26 cellular contexts compared by ENCODE assay signal in genomic region chr5:159146839-159147238, GRCh38. TPM values are rescaled to one million over a fixed set of nuclear protein-coding genes. Genes with fewer than 3 reads are reported as not detected.
DNase-seq lines count a peak whose midpoint lies in the region; ATAC-seq, FAIRE-seq and TF ChIP-seq lines count a peak whose summit lies in the region.
"Had no signal": no experiment of that assay in that cellular context is flagged by ENCODE, and none has a peak within 500 bp of the region (broad histone marks: within the 10 kb centered on the region; RNA-seq: fewer than 3 reads in every experiment).

No MANE protein-coding gene starts in this region.

- H3K4me1 Mint-ChIP-seq in WTC11 (no peaks in the 10 kb centered on the region), glutamatergic neuron (ENCODE audit: low read depth, unreplicated experiment) (no peaks in the 10 kb centered on the region)
- H3K4me1 Mint-ChIP-seq: CD14-positive monocyte; CD4-positive, alpha-beta memory T cell; CD4-positive, CD25-positive, alpha-beta regulatory T cell; CD8-positive, alpha-beta memory T cell had no signal

- no peaks in the 10 kb centered on the region for H3K9me3 ChIP-seq in A549
- H3K9me3 ChIP-seq in SJCRH30 (replicated peaks) = peaks cover 2% of the 10 kb centered on the region; the same call in 1 of the 2 replicates
- H3K9me3 ChIP-seq: BE2C, BLaER1 had no signal

- H3K27ac Mint-ChIP-seq in WTC11 = no peak overlapping the region
- no peak overlapping the region for H3K27ac Mint-ChIP-seq in glutamatergic neuron (ENCODE audit: unreplicated experiment)
- H3K27ac Mint-ChIP-seq: CD4-positive, alpha-beta memory T cell; CD8-positive, alpha-beta memory T cell had no signal

- peaks cover 9% of the 10 kb centered on the region for H3K27me3 Mint-ChIP-seq in WTC11 (ENCODE audit: low read depth)
- H3K27me3 Mint-ChIP-seq in glutamatergic neuron (ENCODE audit: unreplicated experiment) = no peaks in the 10 kb centered on the region

- H3K4ac ChIP-seq in mesendoderm (ENCODE audit: low read depth, low read length) = no peak overlapping the region

- POLR2A ChIA-PET in A549 (lab: Yijun Ruan, JAX) = no interaction called here
- POLR2A ChIA-PET in WTC11 (lab: Charles Lee) = no interaction called here

- DNase-seq in A549 (ENCODE audit: low read depth in 1 of 2, low spot score in 1 of 2) = no peak
- no peak for DNase-seq in WTC11 (ENCODE audit: low spot score)
- peak; percentile 78 for DNase-seq in mesendoderm
- no peak for DNase-seq in glutamatergic neuron
- DNase-seq in SJCRH30 = no peak
- DNase-seq: ACHN; BE2C; C1 segment of cervical spinal cord; CD4-positive, alpha-beta memory T cell; CD4-positive, CD25-positive, alpha-beta regulatory T cell; CD8-positive, alpha-beta memory T cell; COR-L47; DMS 273 treated with DMSO at 0.1 percent for 48 hours; DMS153; DMS53; DMS79; DND-41; EL; GDM1 had no signal

- H4K8ac ChIP-seq in mesendoderm (ENCODE audit: low read depth, low read length) = no peak overlapping the region

- H2AK5ac ChIP-seq in mesendoderm (ENCODE audit: low read length) = no peak overlapping the region

- TF ChIP-seq POLR2A in A549 (IDR thresholded peaks at IDR 0.05; ENCODE audit: low read length) = no peak

- H3K4me3 ChIP-seq in A549 (no peak overlapping the region), mesendoderm (ENCODE audit: low read length) (no peak overlapping the region), SJCRH30 (no peak overlapping the region)
- H3K4me3 ChIP-seq: BLaER1, GM12878 had no signal

- H4K5ac ChIP-seq in mesendoderm (ENCODE audit: low read length) = no peak overlapping the region

- WGBS in A549 (ENCODE audit: missing lambda C conversion rate) = 37% methylated on average over 3 of the region's 4 CpGs
- no CpG with 5 or more reads among the region's 4 CpGs for WGBS in mesendoderm (ENCODE audit: extremely low coverage, insufficient coverage, low lambda C conversion rate)

- H3K9ac ChIP-seq in mesendoderm (ENCODE audit: low read length) = no peak overlapping the region
- H3K9ac ChIP-seq: BLaER1 had no signal

- no peak for TF ChIP-seq EP300 in A549 (IDR thresholded peaks at IDR 0.05)

- H3K4me1 ChIP-seq in A549 = no peaks in the 10 kb centered on the region
- no peaks in the 10 kb centered on the region for H3K4me1 ChIP-seq in mesendoderm (ENCODE audit: control insufficient read depth, low read depth, low read length)
- no peaks in the 10 kb centered on the region; the same call in 1 of the 2 replicates for H3K4me1 ChIP-seq in SJCRH30
- H3K4me1 ChIP-seq: BE2C, BLaER1 had no signal

- H3K27ac ChIP-seq in A549 = no peak overlapping the region
- H3K27ac ChIP-seq in mesendoderm (ENCODE audit: low read depth, low read length) = no peak overlapping the region
- H3K27ac ChIP-seq in SJCRH30 = no peak overlapping the region
- H3K27ac ChIP-seq: 22Rv1, BLaER1 had no signal

- H3K4me2 ChIP-seq in A549 (no peak overlapping the region), mesendoderm (ENCODE audit: low read length) (no peak overlapping the region)
- H3K4me2 ChIP-seq: BLaER1 had no signal

- H3K56ac ChIP-seq in mesendoderm (ENCODE audit: low read length) = no peak overlapping the region

- TF ChIP-seq CTCF in A549 (IDR thresholded peaks at IDR 0.05) (no peak), WTC11 (IDR thresholded peaks at IDR 0.05) (no peak), glutamatergic neuron (IDR thresholded peaks at IDR 0.05; ENCODE audit: partially characterized antibody, unreplicated experiment) (no peak)

- H3K27me3 ChIP-seq in mesendoderm (ENCODE audit: insufficient read depth, low read length, poor library complexity) (no peaks in the 10 kb centered on the region), SJCRH30 (no peaks in the 10 kb centered on the region)
- H3K27me3 ChIP-seq: BLaER1 had no signal

- H3K4me3 Mint-ChIP-seq in WTC11 (no peak overlapping the region), glutamatergic neuron (ENCODE audit: unreplicated experiment) (no peak overlapping the region)
- H3K4me3 Mint-ChIP-seq: CD14-positive monocyte; CD4-positive, alpha-beta memory T cell; CD4-positive, CD25-positive, alpha-beta regulatory T cell; CD8-positive, alpha-beta memory T cell had no signal

- H3K23ac ChIP-seq in mesendoderm (ENCODE audit: low read length) = no peak overlapping the region

- TF ChIP-seq RAD21 in A549 (conservative IDR thresholded peaks at IDR 0.05 in 1 of 2, IDR thresholded peaks at IDR 0.05 in 1 of 2) = no peak

- H3K36me3 Mint-ChIP-seq in WTC11 = no peaks in the 10 kb centered on the region
- peaks cover 9% of the 10 kb centered on the region for H3K36me3 Mint-ChIP-seq in glutamatergic neuron (ENCODE audit: unreplicated experiment)
- H3K36me3 Mint-ChIP-seq: CD14-positive monocyte; CD4-positive, alpha-beta memory T cell; CD4-positive, CD25-positive, alpha-beta regulatory T cell had no signal

- H2BK120ac ChIP-seq in mesendoderm (ENCODE audit: low read depth, low read length) = no peak overlapping the region

- H3K9me3 Mint-ChIP-seq in WTC11 (peaks cover 7% of the 10 kb centered on the region), glutamatergic neuron (ENCODE audit: unreplicated experiment) (no peaks in the 10 kb centered on the region)

- H3K36me3 ChIP-seq in mesendoderm (ENCODE audit: control insufficient read depth, insufficient read depth, low read length) (no peaks in the 10 kb centered on the region), SJCRH30 (no peaks in the 10 kb centered on the region)
- H3K36me3 ChIP-seq: BE2C, BLaER1 had no signal

- no peak overlapping the region for H2BK15ac ChIP-seq in mesendoderm (replicated peaks; ENCODE audit: low read depth)

- no peak for FAIRE-seq in A549 (lab: Jason Lieb, UNC)
- FAIRE-seq: GM12878, GM12892, GM18507 had no signal

- CTCF ChIA-PET in A549 (lab: Yijun Ruan, JAX) = interaction anchor here (1.0 to 1.5 kb wide), 4 partner anchors 9 to 1072 kb away, joined by 3 to 9 read pairs (median 4); no protein-coding TSS in a partner anchor
- CTCF ChIA-PET in WTC11 (lab: Charles Lee) = interaction anchor here (0.6 to 1.0 kb wide), 3 partner anchors 10 to 1072 kb away, joined by 4 to 5 read pairs (median 4); no protein-coding TSS in a partner anchor

- H2BK5ac ChIP-seq in mesendoderm (ENCODE audit: low read length) = no peak overlapping the region

- H3K79me1 ChIP-seq in mesendoderm (ENCODE audit: low read length) = no peaks in the 10 kb centered on the region

- H3K18ac ChIP-seq in mesendoderm (ENCODE audit: low read length) = no peak overlapping the region

- ATAC-seq in A549 = peak; percentile 20 to 31; a peak in 3 of 6 replicates
- peak; percentile 65; the same call in 1 of the 2 replicates for ATAC-seq in WTC11
- ATAC-seq: GM12878 had no signal

- no peaks in the 10 kb centered on the region for H3K79me2 ChIP-seq in mesendoderm (ENCODE audit: control insufficient read depth, insufficient read depth, low read length)

TF ChIP-seq in A549, 52 proteins besides CTCF, POLR2A, EP300 and RAD21:
- TF ChIP-seq, protein P1, sequence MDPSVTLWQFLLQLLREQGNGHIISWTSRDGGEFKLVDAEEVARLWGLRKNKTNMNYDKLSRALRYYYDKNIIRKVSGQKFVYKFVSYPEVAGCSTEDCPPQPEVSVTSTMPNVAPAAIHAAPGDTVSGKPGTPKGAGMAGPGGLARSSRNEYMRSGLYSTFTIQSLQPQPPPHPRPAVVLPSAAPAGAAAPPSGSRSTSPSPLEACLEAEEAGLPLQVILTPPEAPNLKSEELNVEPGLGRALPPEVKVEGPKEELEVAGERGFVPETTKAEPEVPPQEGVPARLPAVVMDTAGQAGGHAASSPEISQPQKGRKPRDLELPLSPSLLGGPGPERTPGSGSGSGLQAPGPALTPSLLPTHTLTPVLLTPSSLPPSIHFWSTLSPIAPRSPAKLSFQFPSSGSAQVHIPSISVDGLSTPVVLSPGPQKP (IDR thresholded peaks at IDR 0.05; ENCODE audit: low read depth, low read length) = no peak
- TF ChIP-seq HOXA7 (CRISPR knock-in tag; IDR thresholded peaks at IDR 0.05) = no peak
- TF ChIP-seq SREBF2 (IDR thresholded peaks at IDR 0.05) = no peak
- TF ChIP-seq ZC3H11A (IDR thresholded peaks at IDR 0.05) = no peak
- no peak for TF ChIP-seq ZNF302 (CRISPR knock-in tag; IDR thresholded peaks at IDR 0.05)
- TF ChIP-seq CHD4 (IDR thresholded peaks at IDR 0.05; ENCODE audit: borderline replicate concordance) = no peak

TF ChIP-seq in WTC11, 78 proteins besides CTCF, POLR2A, EP300 and RAD21 (continues in another document):
- no peak for TF ChIP-seq EMX1 (CRISPR knock-in tag; IDR thresholded peaks at IDR 0.05)
- TF ChIP-seq, protein P2, sequence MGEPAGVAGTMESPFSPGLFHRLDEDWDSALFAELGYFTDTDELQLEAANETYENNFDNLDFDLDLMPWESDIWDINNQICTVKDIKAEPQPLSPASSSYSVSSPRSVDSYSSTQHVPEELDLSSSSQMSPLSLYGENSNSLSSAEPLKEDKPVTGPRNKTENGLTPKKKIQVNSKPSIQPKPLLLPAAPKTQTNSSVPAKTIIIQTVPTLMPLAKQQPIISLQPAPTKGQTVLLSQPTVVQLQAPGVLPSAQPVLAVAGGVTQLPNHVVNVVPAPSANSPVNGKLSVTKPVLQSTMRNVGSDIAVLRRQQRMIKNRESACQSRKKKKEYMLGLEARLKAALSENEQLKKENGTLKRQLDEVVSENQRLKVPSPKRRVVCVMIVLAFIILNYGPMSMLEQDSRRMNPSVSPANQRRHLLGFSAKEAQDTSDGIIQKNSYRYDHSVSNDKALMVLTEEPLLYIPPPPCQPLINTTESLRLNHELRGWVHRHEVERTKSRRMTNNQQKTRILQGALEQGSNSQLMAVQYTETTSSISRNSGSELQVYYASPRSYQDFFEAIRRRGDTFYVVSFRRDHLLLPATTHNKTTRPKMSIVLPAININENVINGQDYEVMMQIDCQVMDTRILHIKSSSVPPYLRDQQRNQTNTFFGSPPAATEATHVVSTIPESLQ (CRISPR knock-in tag; IDR thresholded peaks at IDR 0.05) = no peak
- no peak for TF ChIP-seq ZNF416 (CRISPR knock-in tag; IDR thresholded peaks at IDR 0.05)
- TF ChIP-seq GABPB1 (CRISPR knock-in tag; IDR thresholded peaks at IDR 0.05) = no peak

RNA-seq across cellular contexts. Expression of gene EBF1, which starts 47.1 kb away (rescaled TPM):
- polyA plus RNA-seq in A549 (2011; rRNA removed) (1.8 and 2.4 TPM in 2 replicates), A549 (2017; fragmentation: RNase III; extraction: RNeasy Plus Mini Kit Qiagen cat#74134 plus additional on column Dnase treatment) (0.33 to 0.50 TPM (median 0.44 TPM) in 3 replicates)
- 0.79 and 0.81 TPM in 2 replicates for polyA plus RNA-seq in A549 (2012; cell fraction: cytosol; rRNA removed)
- 1.4 and 1.8 TPM in 2 replicates for polyA plus RNA-seq in A549 (2012; cell fraction: nucleus; rRNA removed)
- 11.9 and 13.0 TPM in 2 replicates for polyA minus RNA-seq in A549 (2011; rRNA and poly(A)+ RNA removed)
- total RNA-seq in WTC11 (2021) (0.11 to 0.39 TPM (median 0.16 TPM) in 3 replicates), glutamatergic neuron (ENCODE audit: unreplicated experiment) (412 TPM)
- 0.06 TPM for polyA plus RNA-seq in mesendoderm (2013, experiment 1 of 2)
- 0.11 TPM for polyA plus RNA-seq in mesendoderm (2013, experiment 2 of 2)
- 11.9 and 12.5 TPM in 2 replicates for total RNA-seq in SJCRH30 (2014; rRNA removed; shearing (Covaris generic))
- total RNA-seq: G401 had no signal
- polyA plus RNA-seq: CD14-positive monocyte; CD8-positive, alpha-beta memory T cell had no signal

Comparison
In these comparisons a context has a peak if more than half of its experiments do, and no peak if none do; other contexts are left out.
1. RNA of gene EBF1, which starts 47.1 kb away (total RNA-seq): 412 TPM in glutamatergic neuron (single experiment); 11.9 to 12.5 TPM in SJCRH30 and 0.11 to 0.39 TPM in WTC11; every median in the first group is over 10 times any median in the second.